Comparison of ENCODE assay signal across 8 cellular contexts in the genomic region with DNA sequence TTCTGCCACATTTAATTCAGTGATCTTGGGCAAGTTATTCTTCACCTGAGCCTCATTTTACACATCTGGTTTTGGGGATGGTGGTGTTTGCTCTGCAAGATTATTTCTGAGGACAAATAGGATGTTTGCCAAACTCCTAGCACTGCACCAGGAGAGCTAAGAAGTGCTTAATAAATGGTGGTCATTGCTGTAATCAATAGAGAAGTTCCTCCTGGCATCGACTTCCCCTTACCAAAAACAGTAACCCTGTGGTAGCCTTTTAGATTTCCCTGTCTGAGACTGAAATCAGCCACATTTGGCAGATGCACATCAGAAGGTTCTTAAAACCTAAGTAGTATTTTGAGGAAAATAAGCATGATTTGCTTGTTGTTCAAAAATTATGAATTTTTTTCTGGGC. TPM values are rescaled to one million over a fixed set of nuclear protein-coding genes. Genes with fewer than 3 reads are reported as not detected.
DNase-seq lines count a peak whose midpoint lies in the region; ATAC-seq and TF ChIP-seq lines count a peak whose summit lies in the region.

No MANE protein-coding gene starts in this region.

- no peak for TF ChIP-seq CTCF in CD14-positive monocyte (IDR thresholded peaks at IDR 0.05)
- TF ChIP-seq CTCF in brain microvascular endothelial cell (IDR thresholded peaks at IDR 0.05; ENCODE audit: low read depth, low read length, missing control alignments) = no peak

- peak overlapping the region; percentile 89 to 92 for H3K4me3 Mint-ChIP-seq in CD14-positive monocyte
- peak overlapping the region; percentile 91 to 96 (median 93) for H3K4me3 Mint-ChIP-seq in naive thymus-derived CD8-positive, alpha-beta T cell

- no peaks in the 10 kb centered on the region for H3K27me3 ChIP-seq in Karpas-422 (ENCODE audit: low read length)
- H3K27me3 ChIP-seq in brain microvascular endothelial cell (replicated peaks) = no peaks in the 10 kb centered on the region

- H3K79me2 ChIP-seq in Karpas-422 (ENCODE audit: low read length) = peaks cover 60% of the 10 kb centered on the region

- no peak overlapping the region for H3K27ac ChIP-seq in Karpas-422 (ENCODE audit: low read length)
- no peak overlapping the region for H3K27ac ChIP-seq in brain microvascular endothelial cell

- peak overlapping the region in 6 of 7 donors; percentile 76 to 92 (median 84) for H3K27ac Mint-ChIP-seq in CD14-positive monocyte
- peak overlapping the region; percentile 89 to 97 (median 94) for H3K27ac Mint-ChIP-seq in naive thymus-derived CD8-positive, alpha-beta T cell

- intact Hi-C loops in CD14-positive monocyte (cut with micrococcal nuclease) = loop anchor here (5.0 to 10.0 kb wide), 4 partner anchors 89 to 663 kb away; a partner anchor contains a TSS

- no peaks in the 10 kb centered on the region for H3K36me3 ChIP-seq in Karpas-422 (ENCODE audit: insufficient read depth, low read length)
- no peaks in the 10 kb centered on the region for H3K36me3 ChIP-seq in brain microvascular endothelial cell (replicated peaks)

- DNase-seq in CD14-positive monocyte (ENCODE audit: low spot score) (no peak), Karpas-422 (peak; percentile 49), brain microvascular endothelial cell (no peak), NCI-H510A treated with DMSO at 0.1 percent for 48 hours (lab: John Stamatoyannopoulos, UW) (no peak)
- no peak for DNase-seq in naive thymus-derived CD8-positive, alpha-beta T cell
- DNase-seq in stimulated activated CD4-positive, alpha-beta T cell treated with anti-CD3 and anti-CD28 coated beads, Interleukin-4, amount 100 ng/mL, for 24 hours = no peak
- no peak for DNase-seq in activated CD4-positive, alpha-beta T cell treated with anti-CD3 and anti-CD28 coated beads, Interleukin-2, amount 50 U/mL, for 1 hour

- no peaks in the 10 kb centered on the region for H3K9me2 ChIP-seq in Karpas-422 (replicated peaks; ENCODE audit: insufficient read depth, low read length)

- H3K9me3 Mint-ChIP-seq in CD14-positive monocyte = no peaks in the 10 kb centered on the region
- H3K9me3 Mint-ChIP-seq in naive thymus-derived CD8-positive, alpha-beta T cell = no peaks in the 10 kb centered on the region

- H3K9me3 ChIP-seq in Karpas-422 (ENCODE audit: low read length) = no peaks in the 10 kb centered on the region

- H2AFZ ChIP-seq in Karpas-422 (ENCODE audit: low read length) = no peak overlapping the region

- peaks cover 63% of the 10 kb centered on the region for H4K20me1 ChIP-seq in Karpas-422 (ENCODE audit: insufficient read depth, low read depth, low read length)

- peak overlapping the region; percentile 91 for H3K9ac ChIP-seq in Karpas-422 (ENCODE audit: low read length)

- H3K27me3 Mint-ChIP-seq in CD14-positive monocyte (ENCODE audit: low read depth in 3 of 3) = peaks cover 0 to 1% (median 0%) of the 10 kb centered on the region in 3 donors
- H3K27me3 Mint-ChIP-seq in naive thymus-derived CD8-positive, alpha-beta T cell = no peaks in the 10 kb centered on the region

- peaks cover 33% of the 10 kb centered on the region for H3K4me1 ChIP-seq in Karpas-422 (ENCODE audit: low read length)

- H3K4me2 ChIP-seq in Karpas-422 (ENCODE audit: low read depth, low read length, poor library complexity, severe bottlenecking) = peak overlapping the region; percentile 99

- H3K4me1 Mint-ChIP-seq in CD14-positive monocyte = peaks cover 66% of the 10 kb centered on the region
- peaks cover 41 to 67% (median 56%) of the 10 kb centered on the region in 4 donors for H3K4me1 Mint-ChIP-seq in naive thymus-derived CD8-positive, alpha-beta T cell

- H3K4me3 ChIP-seq in Karpas-422 (ENCODE audit: low read length) = peak overlapping the region; percentile 99; the same call in 1 of the 2 replicates
- H3K4me3 ChIP-seq in brain microvascular endothelial cell (ENCODE audit: low read depth, low read length) = peak overlapping the region; percentile 90

- ATAC-seq in naive thymus-derived CD8-positive, alpha-beta T cell = no peak
- ATAC-seq in HG03571 (IDR thresholded peaks at IDR 0.05; ENCODE audit: unreplicated experiment) = no peak

- POLR2A ChIA-PET in naive thymus-derived CD8-positive, alpha-beta T cell (lab: Charles Lee) = interaction anchor here (0.5 to 1.0 kb wide), 2 partner anchors 12 to 28 kb away, joined by 3 to 5 read pairs; no protein-coding TSS in a partner anchor

- H3K36me3 Mint-ChIP-seq in CD14-positive monocyte = no peaks in the 10 kb centered on the region
- no peaks in the 10 kb centered on the region for H3K36me3 Mint-ChIP-seq in naive thymus-derived CD8-positive, alpha-beta T cell

- in situ Hi-C loops in brain microvascular endothelial cell (cut with HindIII; ENCODE audit: low pct_ligation_motif_present, low sequenced_read_pairs) = no loop called here

RNA-seq across cellular contexts. Expression of a gene that starts 2.3 kb away (rescaled TPM):
- polyA plus RNA-seq in CD14-positive monocyte = 10 to 100 TPM; 15.9 to 18.5 TPM
- 12.6 and 26.9 TPM in 2 replicates for total RNA-seq in Karpas-422 (2014; rRNA removed; shearing (Covaris generic); ENCODE audit: low replicate concordance)
- 10 to 100 TPM; 20.7 to 22.8 TPM for total RNA-seq in naive thymus-derived CD8-positive, alpha-beta T cell
- polyA plus RNA-seq in naive thymus-derived CD8-positive, alpha-beta T cell = 10 to 100 TPM; 20.0 to 31.0 (median 27.0) TPM
